In genomic region chr1:211081447-211081846, GRCh38 we compare ENCODE assay signal across 13 cellular contexts. TPM values are rescaled to one million over a fixed set of nuclear protein-coding genes. Genes with fewer than 3 reads are reported as not detected.
"Had no signal": no experiment of that assay in that cellular context is flagged by ENCODE, and none has a peak within 500 bp of the region (broad histone marks: within the 10 kb centered on the region; RNA-seq: fewer than 3 reads in every experiment).

No MANE protein-coding gene starts in this region.

RNA-seq across cellular contexts. Expression of gene KCNH1, which starts 52.5 kb away (rescaled TPM):
- total RNA-seq: activated B cell treated with CpG ODN at 0.5 μM for 24 hours; activated CD4-positive, alpha-beta memory T cell treated with anti-CD3 and anti-CD28 coated beads for 36 hours; activated CD4-positive, alpha-beta memory T cell treated with anti-CD3 and anti-CD28 coated beads, Interleukin-2, amount 10 ng/mL, durations not matched to agents 7 days and 5 days; activated CD4-positive, alpha-beta T cell treated with anti-CD3 and anti-CD28 coated beads for 36 hours; activated CD4-positive, alpha-beta T cell treated with anti-CD3 and anti-CD28 coated beads, Interleukin-2, amount 10 ng/mL, durations not matched to agents 24 days and 14 days; activated CD4-positive, alpha-beta T cell treated with anti-CD3 and anti-CD28 coated beads, Interleukin-2, amount 10 ng/mL, durations not matched to agents 7 days and 5 days; activated CD8-positive, alpha-beta memory T cell treated with anti-CD3 and anti-CD28 coated beads for 36 hours; activated CD8-positive, alpha-beta memory T cell treated with anti-CD3 and anti-CD28 coated beads, Interleukin-2, amount 10 ng/mL, durations not matched to agents 7 days and 5 days; activated CD8-positive, alpha-beta T cell treated with anti-CD3 and anti-CD28 coated beads for 36 hours; activated CD8-positive, alpha-beta T cell treated with anti-CD3 and anti-CD28 coated beads, Interleukin-2, amount 10 ng/mL, durations not matched to agents 7 days and 5 days; T-helper 1 cell treated with Interleukin-12 subunit alpha and Interleukin-12 subunit beta and Interleukin-4 antibody, amounts not matched to agents 30 ng/mL and 1 ng/mL, for 36 hours; T-helper 17 cell; T-helper 2 cell treated with Interferon-gamma antibody and Interleukin-4, amounts not matched to agents 100 ng/mL and 5 ng/mL, for 36 hours had no signal
